11 cellular contexts compared by ENCODE assay signal in the genomic region with DNA sequence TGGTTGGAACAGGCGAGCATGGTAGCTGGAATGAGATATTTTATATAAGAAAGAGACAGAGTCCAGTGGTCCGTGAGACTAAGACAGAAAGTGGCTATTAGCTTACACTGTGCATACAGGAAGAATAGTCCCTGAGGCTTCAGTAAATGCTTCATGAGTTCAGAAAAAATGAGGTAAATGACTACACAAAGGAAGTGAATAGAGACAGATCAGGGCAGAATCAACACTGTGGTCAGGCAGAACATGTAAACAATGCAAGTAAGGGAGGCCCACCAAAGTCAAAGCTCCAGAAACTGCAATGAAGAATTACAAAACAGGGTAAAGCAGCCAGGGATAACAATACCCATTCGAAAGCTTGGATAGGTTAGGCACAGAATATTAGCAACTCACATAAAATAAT. TPM values are rescaled to one million over a fixed set of nuclear protein-coding genes. Genes with fewer than 3 reads are reported as not detected.
DNase-seq lines count a peak whose midpoint lies in the region; ATAC-seq and TF ChIP-seq lines count a peak whose summit lies in the region.
"Had no signal": no experiment of that assay in that cellular context is flagged by ENCODE, and none has a peak within 500 bp of the region (broad histone marks: within the 10 kb centered on the region; RNA-seq: fewer than 3 reads in every experiment).

No MANE protein-coding gene starts in this region.

- TF ChIP-seq CTCF in kidney epithelial cell (IDR thresholded peaks at IDR 0.05; ENCODE audit: insufficient read depth, low read length, poor library complexity, severe bottlenecking) = no peak

- DNase-seq in kidney epithelial cell (ENCODE audit: low read depth) = peak; percentile 66
- DNase-seq in stimulated activated naive CD4-positive, alpha-beta T cell treated with Interleukin-2 at 50 U/mL for 16 hours (lab: John Stamatoyannopoulos, UW) = no peak
- DNase-seq in SKM-1 treated with dmso at 0.1 percent for 144 hours (lab: John Stamatoyannopoulos, UW; ENCODE audit: unreplicated experiment) = no peak
- DNase-seq in NCI-H187 (lab: John Stamatoyannopoulos, UW) = no peak
- no peak for DNase-seq in naive thymus-derived CD4-positive, alpha-beta T cell
- DNase-seq: SJCRH30 had no signal

- ATAC-seq in GM18502 (IDR thresholded peaks at IDR 0.05; ENCODE audit: poor library complexity, unreplicated experiment) = peak; percentile 98
- peak; percentile 97 for ATAC-seq in GM21528 (IDR thresholded peaks at IDR 0.05; ENCODE audit: low FRiP score, unreplicated experiment)
- peak; percentile 89 for ATAC-seq in HG03469 (IDR thresholded peaks at IDR 0.05; ENCODE audit: unreplicated experiment)
- ATAC-seq in naive thymus-derived CD4-positive, alpha-beta T cell = no peak

- no peaks in the 10 kb centered on the region for H3K36me3 ChIP-seq in kidney epithelial cell (ENCODE audit: control insufficient read depth, insufficient read depth, low read length)
- no peaks in the 10 kb centered on the region for H3K36me3 ChIP-seq in naive thymus-derived CD4-positive, alpha-beta T cell (ENCODE audit: control insufficient read depth in 2 of 3, insufficient read depth in 3 of 3, low read length in 3 of 3)
- H3K36me3 ChIP-seq: SJCRH30 had no signal

- H3K4me1 ChIP-seq in naive thymus-derived CD4-positive, alpha-beta T cell (ENCODE audit: control insufficient read depth in 2 of 2, insufficient read depth in 2 of 2, low read length in 2 of 2) = no peaks in the 10 kb centered on the region
- H3K4me1 ChIP-seq: SJCRH30 had no signal

- H3K27me3 Mint-ChIP-seq in naive thymus-derived CD4-positive, alpha-beta T cell = peaks cover 0 to 8% (median 0%) of the 10 kb centered on the region in 5 donors
- H3K27me3 Mint-ChIP-seq: natural killer cell treated with Interleukin-12 subunit alpha and Interleukin-12 subunit beta and Interleukin-15 and Interleukin-18, amount 100 ng/mL, for 72 hours had no signal

- H3K27ac ChIP-seq in naive thymus-derived CD4-positive, alpha-beta T cell (ENCODE audit: low read depth, low read length) = no peak overlapping the region
- H3K27ac ChIP-seq: SJCRH30 had no signal

- CTCF ChIA-PET in naive thymus-derived CD4-positive, alpha-beta T cell (lab: Charles Lee) = interaction anchor here (0.8 kb wide), 1 partner anchor 23 kb away, joined by 3 read pairs; no protein-coding TSS in a partner anchor

- H3K36me3 Mint-ChIP-seq in naive thymus-derived CD4-positive, alpha-beta T cell = peaks cover 0 to 26% (median 11%) of the 10 kb centered on the region in 5 donors

- H3K9me3 ChIP-seq in naive thymus-derived CD4-positive, alpha-beta T cell (ENCODE audit: control insufficient read depth in 2 of 3, low read length in 3 of 3) = no peaks in the 10 kb centered on the region
- H3K9me3 ChIP-seq: SJCRH30 had no signal

- POLR2A ChIA-PET in naive thymus-derived CD4-positive, alpha-beta T cell (lab: Charles Lee) = no interaction called here

- peaks cover 0 to 1% (median 0%) of the 10 kb centered on the region in 11 donors for H3K9me3 Mint-ChIP-seq in naive thymus-derived CD4-positive, alpha-beta T cell
- H3K9me3 Mint-ChIP-seq: natural killer cell treated with Interleukin-12 subunit alpha and Interleukin-12 subunit beta and Interleukin-15 and Interleukin-18, amount 100 ng/mL, for 72 hours had no signal

- H3K4me1 Mint-ChIP-seq in naive thymus-derived CD4-positive, alpha-beta T cell = peaks cover 0 to 22% (median 11%) of the 10 kb centered on the region in 7 donors

- H3K4me3 ChIP-seq in kidney epithelial cell (ENCODE audit: low read depth, low read length) = no peak overlapping the region
- H3K4me3 ChIP-seq in naive thymus-derived CD4-positive, alpha-beta T cell (ENCODE audit: low read length) = no peak overlapping the region
- H3K4me3 ChIP-seq: SJCRH30 had no signal

- H3K27me3 ChIP-seq in kidney epithelial cell (ENCODE audit: control insufficient read depth, insufficient read depth, low read length) = no peaks in the 10 kb centered on the region
- no peaks in the 10 kb centered on the region for H3K27me3 ChIP-seq in naive thymus-derived CD4-positive, alpha-beta T cell (ENCODE audit: control insufficient read depth in 2 of 2, insufficient read depth in 2 of 2, low read length in 2 of 2)
- H3K27me3 ChIP-seq: SJCRH30 had no signal

- no peak overlapping the region for H3K27ac Mint-ChIP-seq in naive thymus-derived CD4-positive, alpha-beta T cell

- intact Hi-C loops in naive thymus-derived CD4-positive, alpha-beta T cell (cut with micrococcal nuclease) = no loop called here

- H3K4me3 Mint-ChIP-seq in naive thymus-derived CD4-positive, alpha-beta T cell = no peak overlapping the region
- H3K4me3 Mint-ChIP-seq: natural killer cell treated with Interleukin-12 subunit alpha and Interleukin-12 subunit beta and Interleukin-15 and Interleukin-18, amount 100 ng/mL, for 72 hours had no signal

RNA-seq across cellular contexts. Expression of gene ABCA10, which starts 4.8 kb away (rescaled TPM):
- 0.14 and 0.29 TPM in 2 replicates for total RNA-seq in kidney epithelial cell
- 1 to 10 TPM in 3 of 5 experiments, under 1 TPM in 2; 0.80 to 3.9 (median 1.8) TPM for total RNA-seq in naive thymus-derived CD4-positive, alpha-beta T cell
- polyA plus RNA-seq in naive thymus-derived CD4-positive, alpha-beta T cell = not detected
- total RNA-seq: H1, SJCRH30 had no signal
- polyA plus RNA-seq: H1 had no signal
